ENCODE assay signal across 30 cellular contexts in the genomic region with DNA sequence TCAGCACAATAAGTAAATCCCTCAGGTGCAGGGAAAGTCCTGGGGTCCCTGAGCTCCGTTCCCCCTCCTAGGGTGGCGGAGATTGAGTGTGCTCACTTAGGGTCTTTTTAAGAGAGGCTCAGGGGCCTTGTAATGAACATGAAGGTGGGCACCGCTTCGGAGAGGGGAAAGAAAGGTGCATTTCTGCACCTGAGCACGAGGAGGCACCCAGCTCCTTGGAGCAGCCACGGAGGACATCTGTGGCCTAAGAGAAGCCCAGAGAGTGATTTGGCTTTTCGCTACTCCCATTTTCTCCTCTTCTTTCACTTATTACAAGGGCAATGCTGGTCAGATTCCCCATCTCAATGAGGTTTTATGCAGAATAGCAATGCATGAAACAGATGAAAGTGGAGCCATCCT.
"Had no signal": no experiment of that assay in that cellular context is flagged by ENCODE, and none has a peak within 500 bp of the region (broad histone marks: within the 10 kb centered on the region; RNA-seq: fewer than 3 reads in every experiment).

No MANE protein-coding gene starts in this region.

- H3K27ac Mint-ChIP-seq: activated CD4-positive, alpha-beta T cell treated with anti-CD3 and anti-CD28 coated beads, Interleukin-2, amount 10 ng/mL, durations not matched to agents 24 days and 14 days; activated CD8-positive, alpha-beta T cell treated with anti-CD3 and anti-CD28 coated beads for 36 hours; activated naive CD8-positive, alpha-beta T cell treated with anti-CD3 and anti-CD28 coated beads for 36 hours; activated T-cell treated with anti-CD3 and anti-CD28 coated beads, Interleukin-2, amount 50 U/mL, for 72 hours; activated T-helper 17 cell treated with anti-CD3 and anti-CD28 coated beads, Interleukin-2, amount 50 U/mL, for 72 hours; T-cell had no signal

- H3K27ac ChIP-seq: ascending aorta, cardiac muscle cell, RWPE1, WERI-Rb-1 had no signal

- H3K36me3 ChIP-seq: cardiac muscle cell had no signal

- H3K9me3 Mint-ChIP-seq: activated CD4-positive, alpha-beta T cell treated with anti-CD3 and anti-CD28 coated beads, Interleukin-2, amount 10 ng/mL, durations not matched to agents 24 days and 14 days; activated CD8-positive, alpha-beta T cell treated with anti-CD3 and anti-CD28 coated beads for 36 hours; activated naive CD8-positive, alpha-beta T cell treated with anti-CD3 and anti-CD28 coated beads for 36 hours; activated T-cell treated with anti-CD3 and anti-CD28 coated beads, Interleukin-2, amount 50 U/mL, for 72 hours; activated T-helper 17 cell treated with anti-CD3 and anti-CD28 coated beads, Interleukin-2, amount 50 U/mL, for 72 hours; central memory CD8-positive, alpha-beta T cell; T-cell had no signal

- H3K4me3 Mint-ChIP-seq: activated CD4-positive, alpha-beta T cell treated with anti-CD3 and anti-CD28 coated beads, Interleukin-2, amount 10 ng/mL, durations not matched to agents 24 days and 14 days; activated CD8-positive, alpha-beta T cell treated with anti-CD3 and anti-CD28 coated beads for 36 hours; activated naive CD8-positive, alpha-beta T cell treated with anti-CD3 and anti-CD28 coated beads for 36 hours; activated T-cell treated with anti-CD3 and anti-CD28 coated beads, Interleukin-2, amount 50 U/mL, for 72 hours; activated T-helper 17 cell treated with anti-CD3 and anti-CD28 coated beads, Interleukin-2, amount 50 U/mL, for 72 hours; central memory CD8-positive, alpha-beta T cell; T-cell; T-helper 17 cell had no signal

- H3K27me3 ChIP-seq: ascending aorta, cardiac muscle cell, MG63 had no signal

- H3K4me3 ChIP-seq: ascending aorta, cardiac muscle cell, MG63 had no signal

- DNase-seq: activated CD4-positive, alpha-beta T cell treated with anti-CD3 and anti-CD28 coated beads, Interleukin-2, amount 50 U/mL, for 4 hours; activated CD8-positive, alpha-beta T cell treated with anti-CD3 and anti-CD28 coated beads for 36 hours; activated effector memory CD4-positive, alpha-beta T cell treated with anti-CD3 and anti-CD28 coated beads, Interleukin-2, amount 50 U/mL, for 16 hours; activated naive CD4-positive, alpha-beta T cell; activated naive CD4-positive, alpha-beta T cell treated with anti-CD3 and anti-CD28 coated beads, Interleukin-2, amount 50 U/mL, for 16 hours; activated naive CD8-positive, alpha-beta T cell treated with anti-CD3 and anti-CD28 coated beads for 36 hours; activated T-cell treated with anti-CD3 and anti-CD28 coated beads, Interleukin-2, amount 50 U/mL, for 1 hour; activated T-cell treated with anti-CD3 and anti-CD28 coated beads, Interleukin-2, amount 50 U/mL, for 72 hours; amygdala; Karpas-422; MG63; NCI-H1048; NCI-H1105 treated with DMSO at 0.1 percent for 48 hours; NCI-H1436; NCI-H1694; NCI-H2029; NCI-H345; NCI-H524 treated with DMSO at 0.1 percent for 48 hours; PC-3; SIG-M5; T-cell; T-helper 17 cell; T1000; WERI-Rb-1 had no signal

- H3K27me3 Mint-ChIP-seq: activated CD4-positive, alpha-beta T cell treated with anti-CD3 and anti-CD28 coated beads, Interleukin-2, amount 10 ng/mL, durations not matched to agents 24 days and 14 days; activated CD8-positive, alpha-beta T cell treated with anti-CD3 and anti-CD28 coated beads for 36 hours; activated naive CD8-positive, alpha-beta T cell treated with anti-CD3 and anti-CD28 coated beads for 36 hours; activated T-helper 17 cell treated with anti-CD3 and anti-CD28 coated beads, Interleukin-2, amount 50 U/mL, for 72 hours; central memory CD8-positive, alpha-beta T cell; T-cell; T-helper 17 cell had no signal

- H3K4me1 Mint-ChIP-seq: activated CD4-positive, alpha-beta T cell treated with anti-CD3 and anti-CD28 coated beads, Interleukin-2, amount 10 ng/mL, durations not matched to agents 24 days and 14 days; activated naive CD8-positive, alpha-beta T cell treated with anti-CD3 and anti-CD28 coated beads for 36 hours; central memory CD8-positive, alpha-beta T cell; T-cell had no signal
